20 cellular contexts compared by ENCODE assay signal in the genomic region with DNA sequence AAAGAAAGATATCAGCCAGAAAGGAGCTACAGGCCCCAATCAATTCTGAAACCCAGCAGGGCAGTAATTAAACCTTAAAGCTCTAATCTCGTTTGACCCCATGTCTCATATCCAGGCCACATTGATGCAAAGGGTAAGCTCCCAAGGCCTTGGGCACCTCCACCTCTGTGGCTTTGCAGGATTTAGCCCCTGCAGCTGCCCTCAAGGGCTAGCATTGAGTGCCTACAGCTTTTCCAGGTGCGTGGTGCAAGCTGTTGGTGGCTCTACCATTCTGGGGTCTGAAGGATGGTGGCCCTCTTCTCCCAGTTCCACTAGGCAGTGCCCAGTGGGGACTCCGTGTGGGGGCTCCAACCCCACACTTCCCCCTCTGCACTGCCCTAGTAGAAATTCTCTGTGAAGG.
"Had no signal": no experiment of that assay in that cellular context is flagged by ENCODE, and none has a peak within 500 bp of the region (broad histone marks: within the 10 kb centered on the region; RNA-seq: fewer than 3 reads in every experiment).

No MANE protein-coding gene starts in this region.

- H3K4me3 Mint-ChIP-seq: mesothelial cell of epicardium had no signal

- H3K9me3 ChIP-seq: gastrocnemius medialis, mucosa of descending colon had no signal

- DNase-seq: dermis blood vessel endothelial cell; dorsolateral prefrontal cortex; effector CD4-positive, alpha-beta T cell; effector memory CD4-positive, alpha-beta T cell; esophagus squamous epithelium; foreskin fibroblast; foreskin melanocyte; gastrocnemius medialis; glutamatergic neuron; head of caudate nucleus; heart right ventricle; hippocampal formation; left cardiac atrium; left lung; left ventricle myocardium superior; lower lobe of right lung; mesenchymal stem cell; mucosa of descending colon had no signal

- ATAC-seq: gastrocnemius medialis, heart right ventricle, left cardiac atrium, left lung, left ventricle myocardium superior, lower lobe of right lung, mucosa of descending colon had no signal

- H3K4me1 Mint-ChIP-seq: mesothelial cell of epicardium had no signal

- H3K27me3 ChIP-seq: gastrocnemius medialis had no signal

- H3K4me3 ChIP-seq: coronary artery, dorsolateral prefrontal cortex, esophagus squamous epithelium, gastrocnemius medialis, heart right ventricle, left lung, lower lobe of right lung, mucosa of descending colon had no signal

- H3K27ac ChIP-seq: coronary artery, dorsolateral prefrontal cortex, esophagus squamous epithelium, gastrocnemius medialis, heart right ventricle, left lung, lower lobe of right lung had no signal

- H3K4me1 ChIP-seq: esophagus squamous epithelium, gastrocnemius medialis, heart right ventricle, left lung, lower lobe of right lung had no signal

- H3K27ac Mint-ChIP-seq: mesothelial cell of epicardium had no signal

- H3K36me3 ChIP-seq: esophagus squamous epithelium, gastrocnemius medialis, heart right ventricle, left lung, lower lobe of right lung had no signal

- H3K36me3 Mint-ChIP-seq: mesothelial cell of epicardium had no signal
